In genomic region chr16:28310796-28311195, GRCh38 we compare ENCODE assay signal across 24 cellular contexts. TPM values are rescaled to one million over a fixed set of nuclear protein-coding genes. Genes with fewer than 3 reads are reported as not detected.
DNase-seq lines count a peak whose midpoint lies in the region; ATAC-seq and TF ChIP-seq lines count a peak whose summit lies in the region.
"Had no signal": no experiment of that assay in that cellular context is flagged by ENCODE, and none has a peak within 500 bp of the region (broad histone marks: within the 10 kb centered on the region; RNA-seq: fewer than 3 reads in every experiment).

No MANE protein-coding gene starts in this region.

- POLR2A ChIA-PET in WTC11 (lab: Charles Lee), result no interaction called here

- H3K36me3 Mint-ChIP-seq in activated naive CD4-positive, alpha-beta T cell treated with anti-CD3 and anti-CD28 coated beads, Interleukin-2, amount 50 U/mL, for 72 hours, result no peaks in the 10 kb centered on the region
- H3K36me3 Mint-ChIP-seq in WTC11, result peaks cover 29% of the 10 kb centered on the region
- peaks cover 20% of the 10 kb centered on the region for H3K36me3 Mint-ChIP-seq in effector memory CD8-positive, alpha-beta T cell (ENCODE audit: insufficient read depth)
- no peaks in the 10 kb centered on the region for H3K36me3 Mint-ChIP-seq in stimulated activated memory B cell treated with anti-CD40 and anti-IgM and Interleukin-4, amounts not matched to agents 10 μg/mL and 1 μg/mL and 100 μg/mL, for 72 hours

- ATAC-seq in activated naive CD4-positive, alpha-beta T cell treated with anti-CD3 and anti-CD28 coated beads, Interleukin-2, amount 50 U/mL, for 72 hours, result no peak
- ATAC-seq in WTC11, result no peak
- no peak for ATAC-seq in effector memory CD8-positive, alpha-beta T cell (replicated peaks)
- ATAC-seq in stimulated activated memory B cell treated with anti-CD40 and anti-IgM and Interleukin-4, amounts not matched to agents 10 μg/mL and 1 μg/mL and 100 μg/mL, for 72 hours, result no peak
- ATAC-seq in HG02870 (IDR thresholded peaks at IDR 0.05; ENCODE audit: unreplicated experiment), result no peak
- ATAC-seq: gastrocnemius medialis, PC-3 had no signal

- no peaks in the 10 kb centered on the region for H3K9me3 ChIP-seq in Peyer's patch
- H3K9me3 ChIP-seq: esophagus muscularis mucosa, gastrocnemius medialis, HAP-1, upper lobe of left lung had no signal

- CTCF ChIA-PET in WTC11 (lab: Charles Lee), result interaction anchor here (1.2 to 4.4 kb wide), 2 partner anchors 11 to 33 kb away, joined by 5 to 18 read pairs; no protein-coding TSS in a partner anchor

- peak overlapping the region; percentile 47 to 53 for H3K27ac Mint-ChIP-seq in activated naive CD4-positive, alpha-beta T cell treated with anti-CD3 and anti-CD28 coated beads, Interleukin-2, amount 50 U/mL, for 72 hours
- peak overlapping the region; percentile 75 for H3K27ac Mint-ChIP-seq in WTC11
- peak overlapping the region; percentile 93 to 96 for H3K27ac Mint-ChIP-seq in effector memory CD8-positive, alpha-beta T cell
- H3K27ac Mint-ChIP-seq in stimulated activated memory B cell treated with anti-CD40 and anti-IgM and Interleukin-4, amounts not matched to agents 10 μg/mL and 1 μg/mL and 100 μg/mL, for 72 hours, result peak overlapping the region; percentile 52

- peaks cover 0 to 7% (median 0%) of the 10 kb centered on the region in 4 donors for H3K4me1 ChIP-seq in Peyer's patch
- H3K4me1 ChIP-seq: esophagus muscularis mucosa, gastrocnemius medialis, HAP-1, upper lobe of left lung had no signal

- no peak overlapping the region for H3K4me3 ChIP-seq in Peyer's patch
- H3K4me3 ChIP-seq: esophagus muscularis mucosa, gastrocnemius medialis, HAP-1, lung, upper lobe of left lung had no signal

- no peak overlapping the region for H3K27ac ChIP-seq in Peyer's patch
- H3K27ac ChIP-seq: esophagus muscularis mucosa, gastrocnemius medialis, VCaP had no signal

- TF ChIP-seq CTCF in WTC11 (IDR thresholded peaks at IDR 0.05) (no peak), Peyer's patch (IDR thresholded peaks at IDR 0.05) (no peak)

- H3K36me3 ChIP-seq in Peyer's patch, result no peaks in the 10 kb centered on the region
- H3K36me3 ChIP-seq: esophagus muscularis mucosa, gastrocnemius medialis, HAP-1, upper lobe of left lung had no signal

- H3K9me3 Mint-ChIP-seq in activated naive CD4-positive, alpha-beta T cell treated with anti-CD3 and anti-CD28 coated beads, Interleukin-2, amount 50 U/mL, for 72 hours, result no peaks in the 10 kb centered on the region
- no peaks in the 10 kb centered on the region; the same call in 1 of the 2 replicates for H3K9me3 Mint-ChIP-seq in WTC11
- no peaks in the 10 kb centered on the region for H3K9me3 Mint-ChIP-seq in effector memory CD8-positive, alpha-beta T cell
- H3K9me3 Mint-ChIP-seq in stimulated activated memory B cell treated with anti-CD40 and anti-IgM and Interleukin-4, amounts not matched to agents 10 μg/mL and 1 μg/mL and 100 μg/mL, for 72 hours, result no peaks in the 10 kb centered on the region

- H3K27me3 Mint-ChIP-seq in WTC11 (ENCODE audit: low read depth), result no peaks in the 10 kb centered on the region
- H3K27me3 Mint-ChIP-seq in effector memory CD8-positive, alpha-beta T cell, result no peaks in the 10 kb centered on the region
- H3K27me3 Mint-ChIP-seq in stimulated activated memory B cell treated with anti-CD40 and anti-IgM and Interleukin-4, amounts not matched to agents 10 μg/mL and 1 μg/mL and 100 μg/mL, for 72 hours, result peaks cover 21% of the 10 kb centered on the region

- no peak for DNase-seq in activated naive CD4-positive, alpha-beta T cell treated with anti-CD3 and anti-CD28 coated beads, Interleukin-2, amount 50 U/mL, for 72 hours (ENCODE audit: low spot score in 2 of 2)
- no peak for DNase-seq in activated naive CD4-positive, alpha-beta T cell treated with Interleukin-2 at 50 U/mL for 16 hours
- DNase-seq in WTC11 (ENCODE audit: low spot score), result no peak
- no peak for DNase-seq in effector memory CD8-positive, alpha-beta T cell
- DNase-seq in Peyer's patch, result no peak
- no peak for DNase-seq in NCI-H82 (lab: John Stamatoyannopoulos, UW)
- DNase-seq: Calu3; effector CD8-positive, alpha-beta T cell; gastrocnemius medialis; Karpas-422; kidney; NCI-H187; NCI-H748 treated with DMSO at 0.1 percent for 48 hours; PC-3; SHP77 treated with DMSO at 0.1 percent for 48 hours; stimulated activated CD4-positive, alpha-beta T cell treated with anti-CD3 and anti-CD28 coated beads, Interleukin-1b, Interleukin-23, amount 100 ng/mL, for 48 hours; stimulated activated naive CD4-positive, alpha-beta T cell had no signal

- no peak overlapping the region for H3K4me3 Mint-ChIP-seq in WTC11
- H3K4me3 Mint-ChIP-seq in effector memory CD8-positive, alpha-beta T cell, result peak overlapping the region; percentile 72 to 85
- H3K4me3 Mint-ChIP-seq in stimulated activated memory B cell treated with anti-CD40 and anti-IgM and Interleukin-4, amounts not matched to agents 10 μg/mL and 1 μg/mL and 100 μg/mL, for 72 hours, result no peak overlapping the region

- H3K27me3 ChIP-seq in Peyer's patch, result no peaks in the 10 kb centered on the region
- H3K27me3 ChIP-seq: gastrocnemius medialis, upper lobe of left lung had no signal

- no peak for TF ChIP-seq POLR2A in Peyer's patch (IDR thresholded peaks at IDR 0.05)

- no peaks in the 10 kb centered on the region for H3K4me1 Mint-ChIP-seq in WTC11
- H3K4me1 Mint-ChIP-seq in effector memory CD8-positive, alpha-beta T cell (ENCODE audit: low read depth in 2 of 2), result peaks cover 53 to 58% of the 10 kb centered on the region in 2 donors
- peaks cover 21% of the 10 kb centered on the region for H3K4me1 Mint-ChIP-seq in stimulated activated memory B cell treated with anti-CD40 and anti-IgM and Interleukin-4, amounts not matched to agents 10 μg/mL and 1 μg/mL and 100 μg/mL, for 72 hours

TF ChIP-seq in WTC11, 78 proteins besides CTCF, POLR2A, EP300 and RAD21:
- no peak for TF ChIP-seq USF2 (CRISPR knock-in tag; IDR thresholded peaks at IDR 0.05)
- no peak for TF ChIP-seq HMGA2 (CRISPR knock-in tag; IDR thresholded peaks at IDR 0.05)

RNA-seq across cellular contexts. Expression of gene SBK1, which starts 18.5 kb away (rescaled TPM):
- 1 to 10 TPM; 2.0 to 4.2 TPM for total RNA-seq in activated naive CD4-positive, alpha-beta T cell treated with anti-CD3 and anti-CD28 coated beads, Interleukin-2, amount 50 U/mL, for 72 hours
- total RNA-seq in WTC11 (2021), result 79.4 to 85.7 TPM (median 82.6 TPM) in 3 replicates
- total RNA-seq in Peyer's patch, result 1 to 10 TPM in 2 of 4 donors, under 1 TPM in 2; 0.35 to 2.5 (median 1.3) TPM

RNA-seq across cellular contexts. Expression of gene NPIPB6, which starts 52.5 kb away (rescaled TPM):
- total RNA-seq in activated naive CD4-positive, alpha-beta T cell treated with anti-CD3 and anti-CD28 coated beads, Interleukin-2, amount 50 U/mL, for 72 hours, result 1 to 10 TPM; 2.3 to 5.2 TPM
- total RNA-seq in WTC11 (2021) (0.83 to 2.6 TPM (median 2.5 TPM) in 3 replicates), Peyer's patch (10 to 100 TPM in 3 of 4 donors, not detected in 1; 11.4 to 20.6 (median 16.8) TPM)

Comparison
In these comparisons a context has a peak if more than half of its experiments do, and no peak if none do; other contexts are left out.
1. H3K4me3 Mint-ChIP-seq: peak in effector memory CD8-positive, alpha-beta T cell (2 of 2); none in WTC11 (single experiment) and stimulated activated memory B cell treated with anti-CD40 and anti-IgM and Interleukin-4, amounts not matched to agents 10 μg/mL and 1 μg/mL and 100 μg/mL, for 72 hours (single experiment).
2. RNA of gene SBK1, which starts 18.5 kb away (total RNA-seq): 79.4 to 85.7 TPM in WTC11; 2.0 to 4.2 TPM in activated naive CD4-positive, alpha-beta T cell treated with anti-CD3 and anti-CD28 coated beads, Interleukin-2, amount 50 U/mL, for 72 hours and 0.35 to 2.5 TPM in Peyer's patch; every median in the first group is over 10 times any median in the second.
3. Peak in every context shown above with its lines, with median percentiles within 50 percentile points of each other: H3K27ac Mint-ChIP-seq.